1 cellular context compared by ENCODE assay signal in genomic region chr12:103955811-103956514, GRCh38.
TF ChIP-seq lines count a peak whose summit lies in the region.

No MANE protein-coding gene starts in this region.

TF ChIP-seq in WTC11, 78 proteins besides CTCF, POLR2A, EP300 and RAD21 (continued from another document):
- TF ChIP-seq ERG (CRISPR knock-in tag; IDR thresholded peaks at IDR 0.05) (no peak), TEAD1 (CRISPR knock-in tag; IDR thresholded peaks at IDR 0.05) (no peak), ZNF263 (CRISPR knock-in tag; IDR thresholded peaks at IDR 0.05; ENCODE audit: low read depth) (no peak), ZNF396 (CRISPR knock-in tag; IDR thresholded peaks at IDR 0.05; ENCODE audit: borderline replicate concordance) (no peak), NFATC4 (CRISPR knock-in tag; IDR thresholded peaks at IDR 0.05) (no peak), ZNF138 (CRISPR knock-in tag; conservative IDR thresholded peaks at IDR 0.05) (no peak)
